Comparison of ENCODE assay signal across 1 cellular context in genomic region chr7:130393095-130393494, GRCh38.
TF ChIP-seq lines count a peak whose summit lies in the region.

No MANE protein-coding gene starts in this region.

TF ChIP-seq in IMR-90, 13 proteins besides CTCF, POLR2A, EP300 and RAD21:
- TF ChIP-seq CEBPB (IDR thresholded peaks at IDR 0.05; ENCODE audit: low read depth, low read length) (peak; percentile 78), USF2 (IDR thresholded peaks at IDR 0.05; ENCODE audit: low read depth, low read length) (no peak)
